Comparison of ENCODE assay signal across 1 cellular context in the genomic region with DNA sequence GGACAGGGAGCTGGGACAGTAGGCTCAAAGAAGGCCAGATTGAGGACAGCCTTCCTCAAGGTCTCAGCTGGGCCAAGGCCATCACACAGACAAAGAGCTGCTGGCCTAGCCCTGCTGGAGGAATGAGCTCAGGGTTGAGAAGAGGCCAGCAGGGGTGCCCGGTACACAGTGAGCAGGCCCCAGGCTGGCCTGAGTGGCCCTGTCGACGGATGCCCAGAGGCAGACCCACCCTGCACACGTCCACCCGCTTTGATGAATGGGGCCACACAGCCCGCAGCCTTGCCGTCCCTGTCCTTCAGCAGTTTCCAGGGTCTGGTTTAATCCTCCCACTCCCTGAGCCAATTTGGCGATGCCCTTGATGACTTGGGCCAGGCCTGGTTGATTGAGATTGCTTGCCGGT.
TF ChIP-seq lines count a peak whose summit lies in the region.

No MANE protein-coding gene starts in this region.

TF ChIP-seq in endothelial cell of umbilical vein, 7 proteins besides CTCF, POLR2A, EP300 and RAD21 (continued from another document):
- TF ChIP-seq JUN (IDR thresholded peaks at IDR 0.05; ENCODE audit: borderline replicate concordance, insufficient read depth, insufficient read length, low read depth), result no peak
